In genomic region chr11:92226331-92227232, GRCh38 we compare ENCODE assay signal across 10 cellular contexts. TPM values are rescaled to one million over a fixed set of nuclear protein-coding genes. Genes with fewer than 3 reads are reported as not detected.
DNase-seq lines count a peak whose midpoint lies in the region; ATAC-seq, FAIRE-seq and TF ChIP-seq lines count a peak whose summit lies in the region.
"Had no signal": no experiment of that assay in that cellular context is flagged by ENCODE, and none has a peak within 500 bp of the region (broad histone marks: within the 10 kb centered on the region; RNA-seq: fewer than 3 reads in every experiment).

No MANE protein-coding gene starts in this region.

- H3K27me3 ChIP-seq in keratinocyte (ENCODE audit: control insufficient read depth, extremely low read depth, insufficient read depth, low read length) (peaks cover 62% of the 10 kb centered on the region), suprapubic skin (peaks cover 88% of the 10 kb centered on the region)

- DNase-seq in DMS 273 (lab: John Stamatoyannopoulos, UW; ENCODE audit: unreplicated experiment) (peak; percentile 49), DMS 273 treated with DMSO at 0.1 percent for 48 hours (lab: John Stamatoyannopoulos, UW) (no peak), astrocyte of the hippocampus (ENCODE audit: low read depth, low spot score) (peak; percentile 71), keratinocyte (ENCODE audit: low read depth, low spot score) (no peak), suprapubic skin (ENCODE audit: low spot score in 2 of 2) (no peak)
- DNase-seq: activated B cell treated with CpG ODN at 0.5 μM for 24 hours had no signal

- H3K36me3 ChIP-seq in keratinocyte (ENCODE audit: control insufficient read depth in 2 of 2, extremely low read depth in 1 of 2, insufficient read depth in 2 of 2, low read length in 2 of 2), result no peaks in the 10 kb centered on the region
- no peaks in the 10 kb centered on the region for H3K36me3 ChIP-seq in suprapubic skin

- no peaks in the 10 kb centered on the region for H3K9me1 ChIP-seq in keratinocyte (ENCODE audit: control insufficient read depth, extremely low read depth, insufficient read depth, low read length)

- no peaks in the 10 kb centered on the region for H3K79me2 ChIP-seq in keratinocyte (ENCODE audit: control insufficient read depth, insufficient read depth, low read length)

- H3K9me3 ChIP-seq in keratinocyte (ENCODE audit: control insufficient read depth, low read depth, low read length) (no peaks in the 10 kb centered on the region), suprapubic skin (no peaks in the 10 kb centered on the region)

- peaks cover 2% of the 10 kb centered on the region for H3K4me1 ChIP-seq in keratinocyte (ENCODE audit: control insufficient read depth, extremely low read depth, insufficient read depth, low read length)
- peaks cover 28% of the 10 kb centered on the region for H3K4me1 ChIP-seq in suprapubic skin

- under 1% methylated on average over 32 of the region's 65 CpGs for WGBS in suprapubic skin

- dilution Hi-C loops in keratinocyte (cut with MboI; ENCODE audit: extremely low pct_ligation_motif_present, low sequenced_read_pairs), result no loop called here

- no peaks in the 10 kb centered on the region for H4K20me1 ChIP-seq in keratinocyte (ENCODE audit: control insufficient read depth, extremely low read depth, insufficient read depth, low read length)

- H3K27ac ChIP-seq in keratinocyte (ENCODE audit: control insufficient read depth, insufficient read depth, low read length) (no peak overlapping the region), suprapubic skin (no peak overlapping the region)

- H3K9ac ChIP-seq in keratinocyte (ENCODE audit: control insufficient read depth, extremely low read depth, insufficient read depth, low read length), result no peak overlapping the region

- ATAC-seq in HG03521 (IDR thresholded peaks at IDR 0.05; ENCODE audit: unreplicated experiment) (no peak), HG02759 (IDR thresholded peaks at IDR 0.05; ENCODE audit: unreplicated experiment) (no peak), GM21360 (IDR thresholded peaks at IDR 0.05; ENCODE audit: unreplicated experiment) (no peak)

- TF ChIP-seq EP300 in suprapubic skin (IDR thresholded peaks at IDR 0.05), result no peak

- no peak for FAIRE-seq in keratinocyte (lab: Jason Lieb, UNC)
- FAIRE-seq: endometrium had no signal

- H3K4me3 ChIP-seq in keratinocyte (ENCODE audit: control insufficient read depth in 2 of 3, extremely low read depth in 1 of 3, insufficient read depth in 2 of 3, low read depth in 1 of 3, low read length in 3 of 3) (no peak overlapping the region), suprapubic skin (peak overlapping the region; percentile 40)

- H2AFZ ChIP-seq in keratinocyte (ENCODE audit: control insufficient read depth, low read length), result no peak overlapping the region

- peak overlapping the region; percentile 37 for H3K4me2 ChIP-seq in keratinocyte (ENCODE audit: control insufficient read depth, extremely low read depth, insufficient read depth, low read depth, low read length)

- no peak for TF ChIP-seq POLR2A in suprapubic skin (IDR thresholded peaks at IDR 0.05)

- TF ChIP-seq CTCF in keratinocyte (optimal IDR thresholded peaks at IDR 0.05 in 1 of 3, IDR thresholded peaks at IDR 0.05 in 1 of 3, conservative IDR thresholded peaks at IDR 0.05 in 1 of 3; ENCODE audit: extremely low read depth in 1 of 3, insufficient read depth in 2 of 3, low read length in 3 of 3) (no peak), suprapubic skin (IDR thresholded peaks at IDR 0.05) (no peak)

RNA-seq across cellular contexts. Expression of gene FAT3, which starts 2.0 kb away (rescaled TPM):
- 0.23 to 0.69 TPM (median 0.52 TPM) in 3 replicates for polyA plus RNA-seq in keratinocyte
- polyA plus RNA-seq in keratinocyte (2011; ENCODE audit: low read depth), result not detected
- polyA plus RNA-seq in keratinocyte (2011; cell fraction: cytosol; rRNA removed), result 0.64 and 0.92 TPM in 2 replicates
- polyA plus RNA-seq in keratinocyte (2011; cell fraction: nucleus; rRNA removed), result 0.74 and 1.2 TPM in 2 replicates
- 0.76 TPM in 1 of 2 replicates, not detected in the other for polyA plus RNA-seq in keratinocyte (2012; ENCODE audit: low replicate concordance)
- 0.10 to 4.2 TPM (median 1.9 TPM) in 3 replicates for polyA minus RNA-seq in keratinocyte
- not detected for polyA minus RNA-seq in keratinocyte (2011; cell fraction: cytosol; rRNA and poly(A)+ RNA removed)
- 1.4 and 1.9 TPM in 2 replicates for polyA minus RNA-seq in keratinocyte (2011; cell fraction: nucleus; rRNA and poly(A)+ RNA removed)
- total RNA-seq in suprapubic skin, result under 1 TPM; 0.19 to 0.48 (median 0.35) TPM
- total RNA-seq: activated B cell treated with CpG ODN at 0.5 μM for 24 hours had no signal

Comparison
In these comparisons a context has a peak if more than half of its experiments do, and no peak if none do; other contexts are left out.
1. DNase-seq: peak in DMS 273 (single experiment) and astrocyte of the hippocampus (single experiment); none in DMS 273 treated with DMSO at 0.1 percent for 48 hours (single experiment), keratinocyte (single experiment) and suprapubic skin (0 of 2).